ENCODE assay signal across 8 cellular contexts in the genomic region with DNA sequence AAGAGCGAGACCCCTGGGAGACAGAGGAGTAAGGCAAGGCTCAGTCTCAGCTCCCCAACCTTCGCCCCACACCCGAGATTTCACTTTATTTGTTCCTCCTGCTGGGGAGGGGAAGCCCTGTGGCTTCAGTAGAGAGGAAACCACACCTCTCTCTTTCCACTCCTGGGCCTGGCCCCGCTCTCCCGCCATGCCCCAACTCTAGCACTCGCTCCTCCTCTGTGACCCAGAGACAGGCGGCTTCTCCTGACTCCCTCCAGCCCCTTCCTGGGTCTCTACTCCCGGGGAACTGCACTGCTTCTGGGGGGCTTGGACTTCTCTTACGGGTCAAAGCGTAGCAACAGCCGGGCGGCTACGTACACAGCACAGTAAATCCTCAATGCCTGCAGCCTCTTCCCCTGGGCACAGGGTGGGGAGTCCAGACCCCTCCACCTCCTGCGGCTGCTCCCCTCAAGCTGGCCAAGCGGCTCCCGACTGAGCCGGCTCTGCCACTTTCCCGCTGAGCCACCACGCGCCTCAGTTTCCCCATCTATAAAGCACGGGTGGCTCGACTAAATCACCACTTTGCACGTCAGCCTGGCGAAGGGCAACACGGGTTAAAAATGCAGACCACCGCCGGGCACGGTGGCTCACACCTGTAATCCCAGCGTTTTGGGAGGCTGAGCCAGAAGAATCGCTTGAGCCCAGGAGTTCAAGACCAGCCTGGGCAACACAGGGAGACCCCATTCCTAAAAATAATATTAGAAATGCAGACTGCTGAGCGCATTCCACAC. TPM values are rescaled to one million over a fixed set of nuclear protein-coding genes. Genes with fewer than 3 reads are reported as not detected.
A peak's percentile ranks its signal among the peaks of the same experiment; 100 is the strongest.
DNase-seq lines count a peak whose midpoint lies in the region; ATAC-seq and TF ChIP-seq lines count a peak whose summit lies in the region.

No MANE protein-coding gene starts in this region.

- peaks cover 15% of the 10 kb centered on the region for H3K36me3 Mint-ChIP-seq in activated CD4-positive, alpha-beta T cell treated with anti-CD3 and anti-CD28 coated beads, Interleukin-2, amount 10 ng/mL, durations not matched to agents 7 days and 5 days (ENCODE audit: low read depth)
- peaks cover 2% of the 10 kb centered on the region for H3K36me3 Mint-ChIP-seq in neural crest cell (ENCODE audit: low read depth)

- DNase-seq in AG20443 (ENCODE audit: low spot score) (peak; percentile 64), HUDEP-2 (lab: John Stamatoyannopoulos, UW; ENCODE audit: unreplicated experiment in 76 of 76) (peak in 42 of 76 experiments; percentile 13 to 70 (median 44)), neural crest cell (ENCODE audit: low read depth, low spot score) (no peak)
- peak; percentile 81 for DNase-seq in activated CD4-positive, alpha-beta T cell treated with anti-CD3 and anti-CD28 coated beads, Interleukin-2, amount 10 ng/mL, durations not matched to agents 7 days and 5 days
- peak; percentile 53 to 61 (median 61) for DNase-seq in effector memory CD4-positive, alpha-beta T cell

- H3K4me1 Mint-ChIP-seq in activated CD4-positive, alpha-beta T cell treated with anti-CD3 and anti-CD28 coated beads, Interleukin-2, amount 10 ng/mL, durations not matched to agents 7 days and 5 days, result peaks cover 41% of the 10 kb centered on the region
- H3K4me1 Mint-ChIP-seq in neural crest cell, result peaks cover 23% of the 10 kb centered on the region

- H3K27me3 Mint-ChIP-seq in activated CD4-positive, alpha-beta T cell treated with anti-CD3 and anti-CD28 coated beads, Interleukin-2, amount 10 ng/mL, durations not matched to agents 7 days and 5 days, result no peaks in the 10 kb centered on the region
- H3K27me3 Mint-ChIP-seq in neural crest cell (ENCODE audit: low read depth), result peaks cover 5% of the 10 kb centered on the region

- no peaks in the 10 kb centered on the region for H3K9me3 ChIP-seq in effector memory CD4-positive, alpha-beta T cell (ENCODE audit: control insufficient read depth, low read length)

- peak overlapping the region; percentile 91 for H3K4me3 ChIP-seq in effector memory CD4-positive, alpha-beta T cell (ENCODE audit: insufficient read depth, low read depth, low read length, poor library complexity, severe bottlenecking)
- peak overlapping the region; percentile 97 for H3K4me3 ChIP-seq in urinary bladder (ENCODE audit: low read depth, low read length)

- no peak for ATAC-seq in HG03571 (IDR thresholded peaks at IDR 0.05; ENCODE audit: unreplicated experiment)
- ATAC-seq in HG02870 (IDR thresholded peaks at IDR 0.05; ENCODE audit: unreplicated experiment), result no peak

- H3K36me3 ChIP-seq in effector memory CD4-positive, alpha-beta T cell (ENCODE audit: control insufficient read depth, insufficient read depth, low read length), result peaks cover 16% of the 10 kb centered on the region
- H3K36me3 ChIP-seq in urinary bladder (ENCODE audit: insufficient read depth), result no peaks in the 10 kb centered on the region

- POLR2A ChIA-PET in activated CD4-positive, alpha-beta T cell treated with anti-CD3 and anti-CD28 coated beads, Interleukin-2, amount 10 ng/mL, durations not matched to agents 7 days and 5 days (lab: Charles Lee), result no interaction called here

- H3K27ac Mint-ChIP-seq in activated CD4-positive, alpha-beta T cell treated with anti-CD3 and anti-CD28 coated beads, Interleukin-2, amount 10 ng/mL, durations not matched to agents 7 days and 5 days, result peak overlapping the region; percentile 97
- H3K27ac Mint-ChIP-seq in neural crest cell (ENCODE audit: unreplicated experiment), result no peak overlapping the region

- peaks cover 52% of the 10 kb centered on the region for H3K4me1 ChIP-seq in effector memory CD4-positive, alpha-beta T cell (ENCODE audit: control insufficient read depth, insufficient read depth, low read length, poor library complexity, severe bottlenecking)
- no peaks in the 10 kb centered on the region for H3K4me1 ChIP-seq in urinary bladder (ENCODE audit: insufficient read depth)

- H3K9me3 Mint-ChIP-seq in activated CD4-positive, alpha-beta T cell treated with anti-CD3 and anti-CD28 coated beads, Interleukin-2, amount 10 ng/mL, durations not matched to agents 7 days and 5 days, result no peaks in the 10 kb centered on the region
- H3K9me3 Mint-ChIP-seq in neural crest cell, result no peaks in the 10 kb centered on the region

- no peak for TF ChIP-seq CTCF in neural crest cell (conservative IDR thresholded peaks at IDR 0.05)

- H3K27me3 ChIP-seq in effector memory CD4-positive, alpha-beta T cell (replicated peaks; ENCODE audit: control insufficient read depth, insufficient read depth, low read length, poor library complexity, severe bottlenecking), result no peaks in the 10 kb centered on the region

- CTCF ChIA-PET in activated CD4-positive, alpha-beta T cell treated with anti-CD3 and anti-CD28 coated beads, Interleukin-2, amount 10 ng/mL, durations not matched to agents 7 days and 5 days (lab: Charles Lee), result interaction anchor here (0.6 kb wide), 1 partner anchor 64 kb away, joined by 3 read pairs; no protein-coding TSS in a partner anchor

- H3K27ac ChIP-seq in effector memory CD4-positive, alpha-beta T cell (ENCODE audit: insufficient read depth, low read length, poor library complexity, severe bottlenecking), result peak overlapping the region; percentile 94
- peak overlapping the region; percentile 83 for H3K27ac ChIP-seq in urinary bladder (ENCODE audit: low read depth)

- peak overlapping the region; percentile 99 for H3K4me3 Mint-ChIP-seq in activated CD4-positive, alpha-beta T cell treated with anti-CD3 and anti-CD28 coated beads, Interleukin-2, amount 10 ng/mL, durations not matched to agents 7 days and 5 days
- peak overlapping the region; percentile 86 for H3K4me3 Mint-ChIP-seq in neural crest cell

- WGBS in urinary bladder, result 20% methylated on average over 31 of the region's 31 CpGs

RNA-seq across cellular contexts. Expression of gene RNF126, which starts 1.4 kb away (rescaled TPM):
- total RNA-seq in activated CD4-positive, alpha-beta T cell treated with anti-CD3 and anti-CD28 coated beads, Interleukin-2, amount 10 ng/mL, durations not matched to agents 7 days and 5 days, result 10 to 100 TPM; 71.5 to 80.3 TPM
- total RNA-seq in neural crest cell (50.6 and 55.9 TPM in 2 replicates), urinary bladder (8.6 TPM)
- polyA plus RNA-seq in urinary bladder, result 41.8 TPM

RNA-seq across cellular contexts. Expression of gene FSTL3, which starts 14.6 kb away (rescaled TPM):
- total RNA-seq in activated CD4-positive, alpha-beta T cell treated with anti-CD3 and anti-CD28 coated beads, Interleukin-2, amount 10 ng/mL, durations not matched to agents 7 days and 5 days, result 1 to 10 TPM; 1.6 to 2.1 TPM
- total RNA-seq in neural crest cell (7.7 and 8.9 TPM in 2 replicates), urinary bladder (23.3 TPM)
- polyA plus RNA-seq in urinary bladder, result 86.9 TPM

RNA-seq across cellular contexts. Expression of gene FGF22, which starts 21.9 kb away (rescaled TPM):
- under 1 TPM in 1 of 2 experiments, not detected in 1; 0.12 TPM for total RNA-seq in activated CD4-positive, alpha-beta T cell treated with anti-CD3 and anti-CD28 coated beads, Interleukin-2, amount 10 ng/mL, durations not matched to agents 7 days and 5 days
- 0.51 and 0.84 TPM in 2 replicates for total RNA-seq in neural crest cell
- not detected for total RNA-seq in urinary bladder
- 1.6 TPM for polyA plus RNA-seq in urinary bladder

RNA-seq across cellular contexts. Expression of gene POLRMT, which starts 28.3 kb away (rescaled TPM):
- 10 to 100 TPM; 42.1 to 52.3 TPM for total RNA-seq in activated CD4-positive, alpha-beta T cell treated with anti-CD3 and anti-CD28 coated beads, Interleukin-2, amount 10 ng/mL, durations not matched to agents 7 days and 5 days
- total RNA-seq in neural crest cell (69.7 and 71.1 TPM in 2 replicates), urinary bladder (10.3 TPM)
- 44.6 TPM for polyA plus RNA-seq in urinary bladder

RNA-seq across cellular contexts. Expression of gene PRSS57, which starts 33.6 kb away (rescaled TPM):
- not detected for total RNA-seq in activated CD4-positive, alpha-beta T cell treated with anti-CD3 and anti-CD28 coated beads, Interleukin-2, amount 10 ng/mL, durations not matched to agents 7 days and 5 days
- total RNA-seq in neural crest cell (not detected in 2 replicates), urinary bladder (not detected)
- polyA plus RNA-seq in urinary bladder, result not detected
